Comparison of ENCODE assay signal across 13 cellular contexts in genomic region chr16:50338371-50339231, GRCh38. TPM values are rescaled to one million over a fixed set of nuclear protein-coding genes. Genes with fewer than 3 reads are reported as not detected.
DNase-seq lines count a peak whose midpoint lies in the region; ATAC-seq and TF ChIP-seq lines count a peak whose summit lies in the region.
"Had no signal": no experiment of that assay in that cellular context is flagged by ENCODE, and none has a peak within 500 bp of the region (broad histone marks: within the 10 kb centered on the region; RNA-seq: fewer than 3 reads in every experiment).

No MANE protein-coding gene starts in this region.

- H3K36me3 Mint-ChIP-seq in activated CD4-positive, alpha-beta memory T cell treated with anti-CD3 and anti-CD28 coated beads, Interleukin-2, amount 10 ng/mL, durations not matched to agents 7 days and 5 days (ENCODE audit: low read depth): peaks cover 64% of the 10 kb centered on the region

- CTCF ChIA-PET in activated CD4-positive, alpha-beta memory T cell treated with anti-CD3 and anti-CD28 coated beads, Interleukin-2, amount 10 ng/mL, durations not matched to agents 7 days and 5 days (lab: Charles Lee): interaction anchor here (0.8 to 7.2 kb wide), 9 partner anchors 11 to 468 kb away, joined by 3 to 98 read pairs (median 5); partner anchors contain the start of gene CNEP1R1

- ATAC-seq in stimulated activated naive CD8-positive, alpha-beta T cell treated with anti-CD3 and anti-CD28 coated beads, Interleukin-15, amount 100 ng/mL, for 72 hours: peak; percentile 62
- ATAC-seq in HG03108 (IDR thresholded peaks at IDR 0.05; ENCODE audit: unreplicated experiment): no peak
- ATAC-seq: left ventricle myocardium superior had no signal

- POLR2A ChIA-PET in activated CD4-positive, alpha-beta memory T cell treated with anti-CD3 and anti-CD28 coated beads, Interleukin-2, amount 10 ng/mL, durations not matched to agents 7 days and 5 days (lab: Charles Lee): interaction anchor here (0.7 to 6.8 kb wide), 24 partner anchors 12 to 468 kb away, joined by 3 to 165 read pairs (median 5); partner anchors contain the start of genes ADCY7, BRD7, CNEP1R1 and CYLD

- no peak overlapping the region for H3K4me3 ChIP-seq in fibroblast of mammary gland (ENCODE audit: control insufficient read depth, low read depth, low read length)
- H3K4me3 ChIP-seq: HAP-1 had no signal

- H3K27me3 Mint-ChIP-seq in activated CD4-positive, alpha-beta memory T cell treated with anti-CD3 and anti-CD28 coated beads, Interleukin-2, amount 10 ng/mL, durations not matched to agents 7 days and 5 days: no peaks in the 10 kb centered on the region
- H3K27me3 Mint-ChIP-seq in stimulated activated naive CD8-positive, alpha-beta T cell treated with anti-CD3 and anti-CD28 coated beads, Interleukin-15, amount 100 ng/mL, for 72 hours: no peaks in the 10 kb centered on the region

- DNase-seq in activated CD8-positive, alpha-beta memory T cell treated with anti-CD3 and anti-CD28 coated beads, Interleukin-2, amount 50 U/mL, for 1 hour (ENCODE audit: extremely low read depth): peak; percentile 25
- DNase-seq in activated CD8-positive, alpha-beta memory T cell treated with anti-CD3 and anti-CD28 coated beads for 24 hours: no peak
- DNase-seq in activated CD4-positive, alpha-beta memory T cell treated with anti-CD3 and anti-CD28 coated beads, Interleukin-2, amount 10 ng/mL, durations not matched to agents 7 days and 5 days: peak; percentile 50
- peak; percentile 25 for DNase-seq in fibroblast of mammary gland (ENCODE audit: low read depth)
- no peak for DNase-seq in stimulated activated naive CD8-positive, alpha-beta T cell treated with anti-CD3 and anti-CD28 coated beads, Interleukin-15, amount 100 ng/mL, for 72 hours
- DNase-seq in kidney tubule cell (ENCODE audit: low spot score): no peak
- DNase-seq in HPDE6-E6E7 (ENCODE audit: extremely low spot score): no peak
- DNase-seq: amygdala, DMS53, left ventricle myocardium superior, NCI-H524 had no signal

- peak overlapping the region; percentile 95 for H3K27ac Mint-ChIP-seq in activated CD4-positive, alpha-beta memory T cell treated with anti-CD3 and anti-CD28 coated beads, Interleukin-2, amount 10 ng/mL, durations not matched to agents 7 days and 5 days
- H3K27ac Mint-ChIP-seq in stimulated activated naive CD8-positive, alpha-beta T cell treated with anti-CD3 and anti-CD28 coated beads, Interleukin-15, amount 100 ng/mL, for 72 hours: peak overlapping the region in 1 of 2 donors; percentile 36

- peak overlapping the region; percentile 59 for H3K4me3 Mint-ChIP-seq in activated CD4-positive, alpha-beta memory T cell treated with anti-CD3 and anti-CD28 coated beads, Interleukin-2, amount 10 ng/mL, durations not matched to agents 7 days and 5 days
- H3K4me3 Mint-ChIP-seq in stimulated activated naive CD8-positive, alpha-beta T cell treated with anti-CD3 and anti-CD28 coated beads, Interleukin-15, amount 100 ng/mL, for 72 hours: peak overlapping the region in 1 of 2 donors; percentile 4

- no peak for TF ChIP-seq CTCF in fibroblast of mammary gland (conservative IDR thresholded peaks at IDR 0.05; ENCODE audit: control insufficient read depth, insufficient read depth, low read depth, low read length)

- H3K4me1 Mint-ChIP-seq in activated CD4-positive, alpha-beta memory T cell treated with anti-CD3 and anti-CD28 coated beads, Interleukin-2, amount 10 ng/mL, durations not matched to agents 7 days and 5 days: peaks cover 72% of the 10 kb centered on the region
- H3K4me1 Mint-ChIP-seq in stimulated activated naive CD8-positive, alpha-beta T cell treated with anti-CD3 and anti-CD28 coated beads, Interleukin-15, amount 100 ng/mL, for 72 hours: peaks cover 18% of the 10 kb centered on the region

- H3K9me3 Mint-ChIP-seq in activated CD4-positive, alpha-beta memory T cell treated with anti-CD3 and anti-CD28 coated beads, Interleukin-2, amount 10 ng/mL, durations not matched to agents 7 days and 5 days: no peaks in the 10 kb centered on the region
- H3K9me3 Mint-ChIP-seq in stimulated activated naive CD8-positive, alpha-beta T cell treated with anti-CD3 and anti-CD28 coated beads, Interleukin-15, amount 100 ng/mL, for 72 hours: no peaks in the 10 kb centered on the region

RNA-seq across cellular contexts. Expression of gene BRD7, which starts 30.2 kb away (rescaled TPM):
- total RNA-seq in activated CD4-positive, alpha-beta memory T cell treated with anti-CD3 and anti-CD28 coated beads, Interleukin-2, amount 10 ng/mL, durations not matched to agents 7 days and 5 days: 100 to 1,000 TPM in 1 of 2 experiments, 10 to 100 TPM in 1; 93.3 to 101 TPM

Comparison
In these comparisons a context has a peak if more than half of its experiments do, and no peak if none do; other contexts are left out.
1. DNase-seq: peak in activated CD8-positive, alpha-beta memory T cell treated with anti-CD3 and anti-CD28 coated beads, Interleukin-2, amount 50 U/mL, for 1 hour (single experiment), activated CD4-positive, alpha-beta memory T cell treated with anti-CD3 and anti-CD28 coated beads, Interleukin-2, amount 10 ng/mL, durations not matched to agents 7 days and 5 days (single experiment) and fibroblast of mammary gland (single experiment); none in activated CD8-positive, alpha-beta memory T cell treated with anti-CD3 and anti-CD28 coated beads for 24 hours (single experiment), stimulated activated naive CD8-positive, alpha-beta T cell treated with anti-CD3 and anti-CD28 coated beads, Interleukin-15, amount 100 ng/mL, for 72 hours (0 of 2), kidney tubule cell (single experiment) and HPDE6-E6E7 (single experiment).